11 cellular contexts compared by ENCODE assay signal in the genomic region with DNA sequence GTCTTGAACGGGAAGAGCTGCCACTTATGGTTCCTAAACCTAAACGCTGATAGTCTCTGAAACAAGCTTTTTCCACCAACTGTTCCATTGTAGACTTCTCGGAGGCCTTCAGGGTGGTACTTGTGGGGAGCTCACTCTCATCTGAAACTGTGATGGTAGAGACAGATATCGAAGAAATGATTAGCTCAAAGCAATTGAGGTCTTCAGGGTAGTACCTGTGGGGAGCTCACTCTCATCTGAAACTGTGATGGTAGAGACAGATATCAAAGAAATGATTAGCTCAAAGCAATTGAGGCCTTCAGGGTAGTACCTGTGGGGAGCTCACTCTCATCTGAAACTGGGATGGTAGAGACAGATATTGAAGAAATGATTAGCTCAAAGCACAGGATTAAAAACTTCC.
DNase-seq lines count a peak whose midpoint lies in the region; ATAC-seq and TF ChIP-seq lines count a peak whose summit lies in the region.
"Had no signal": no experiment of that assay in that cellular context is flagged by ENCODE, and none has a peak within 500 bp of the region (broad histone marks: within the 10 kb centered on the region; RNA-seq: fewer than 3 reads in every experiment).

No MANE protein-coding gene starts in this region.

- no peak overlapping the region for H3K27ac ChIP-seq in breast epithelium
- peak overlapping the region; percentile 47 for H3K27ac ChIP-seq in suprapubic skin
- H3K27ac ChIP-seq: SK-N-MC had no signal

- TF ChIP-seq POLR2A in breast epithelium (IDR thresholded peaks at IDR 0.05) = no peak
- TF ChIP-seq POLR2A in suprapubic skin (IDR thresholded peaks at IDR 0.05) = no peak

- H3K27me3 Mint-ChIP-seq in MCF 10A (ENCODE audit: insufficient read depth, unreplicated experiment) = no peaks in the 10 kb centered on the region
- no peaks in the 10 kb centered on the region for H3K27me3 Mint-ChIP-seq in activated naive CD8-positive, alpha-beta T cell treated with anti-CD3 and anti-CD28 coated beads for 36 hours

- H3K27ac Mint-ChIP-seq in MCF 10A (ENCODE audit: low read depth, unreplicated experiment) = peak overlapping the region; percentile 81
- H3K27ac Mint-ChIP-seq in activated naive CD8-positive, alpha-beta T cell treated with anti-CD3 and anti-CD28 coated beads for 36 hours = peak overlapping the region; percentile 75

- H3K4me3 ChIP-seq in breast epithelium (no peak overlapping the region), suprapubic skin (no peak overlapping the region)
- H3K4me3 ChIP-seq: SK-N-MC had no signal

- no peak for TF ChIP-seq EP300 in suprapubic skin (IDR thresholded peaks at IDR 0.05)

- POLR2A ChIA-PET in MCF 10A (lab: Yijun Ruan, JAX) = interaction anchor here (0.8 to 1.9 kb wide), 5 partner anchors 25 to 970 kb away, joined by 3 to 15 read pairs (median 3); no protein-coding TSS in a partner anchor

- H3K4me1 ChIP-seq in breast epithelium (no peaks in the 10 kb centered on the region), suprapubic skin (peaks cover 10% of the 10 kb centered on the region)

- H3K36me3 ChIP-seq in breast epithelium (no peaks in the 10 kb centered on the region), suprapubic skin (peaks cover 17% of the 10 kb centered on the region)

- 96% methylated on average over 4 of the region's 4 CpGs for WGBS in suprapubic skin

- peaks cover 18% of the 10 kb centered on the region for H3K4me1 Mint-ChIP-seq in MCF 10A (ENCODE audit: insufficient read depth, unreplicated experiment)
- H3K4me1 Mint-ChIP-seq in activated naive CD8-positive, alpha-beta T cell treated with anti-CD3 and anti-CD28 coated beads for 36 hours = peaks cover 40% of the 10 kb centered on the region

- ATAC-seq in HG03342 (IDR thresholded peaks at IDR 0.05; ENCODE audit: unreplicated experiment) (peak; percentile 35), Right ventricle myocardium superior (ENCODE audit: poor library complexity) (no peak), GM18519 (IDR thresholded peaks at IDR 0.05; ENCODE audit: low FRiP score, unreplicated experiment) (no peak)
- ATAC-seq: left cardiac atrium had no signal

- CTCF ChIA-PET in MCF 10A (lab: Yijun Ruan, JAX) = interaction anchor here (1.0 to 1.8 kb wide), 3 partner anchors 23 to 81 kb away, joined by 3 to 5 read pairs (median 3); no protein-coding TSS in a partner anchor

- H3K9me3 ChIP-seq in breast epithelium (no peaks in the 10 kb centered on the region), suprapubic skin (no peaks in the 10 kb centered on the region)

- BruUV-seq in MCF 10A (replicated peaks; lab: Mats Ljungman, UMichigan) = no TSS peak

- intact Hi-C loops in MCF 10A (cut with micrococcal nuclease) = no loop called here
- intact Hi-C loops in breast epithelium (cut with DNase I; ENCODE audit: low total_unique reads) = no loop called here
- intact Hi-C loops in Right ventricle myocardium superior (cut with DNase I) = no loop called here

- TF ChIP-seq CTCF in MCF 10A (IDR thresholded peaks at IDR 0.05; ENCODE audit: unreplicated experiment) (no peak), breast epithelium (IDR thresholded peaks at IDR 0.05) (no peak), suprapubic skin (IDR thresholded peaks at IDR 0.05) (no peak)

- H3K36me3 Mint-ChIP-seq in MCF 10A (ENCODE audit: insufficient read depth, unreplicated experiment) = peaks cover 15% of the 10 kb centered on the region
- peaks cover 34% of the 10 kb centered on the region for H3K36me3 Mint-ChIP-seq in activated naive CD8-positive, alpha-beta T cell treated with anti-CD3 and anti-CD28 coated beads for 36 hours

- DNase-seq in MCF 10A (ENCODE audit: unreplicated experiment) (no peak), breast epithelium (ENCODE audit: low spot score in 2 of 2) (no peak), suprapubic skin (ENCODE audit: low spot score in 2 of 2) (no peak), Right ventricle myocardium superior (no peak), cortex of kidney (lab: John Stamatoyannopoulos, UW) (no peak)
- no peak for DNase-seq in activated naive CD8-positive, alpha-beta T cell treated with anti-CD3 and anti-CD28 coated beads for 36 hours
- DNase-seq: left cardiac atrium, MM.1S had no signal

- H3K9me3 Mint-ChIP-seq in MCF 10A (ENCODE audit: unreplicated experiment) = no peaks in the 10 kb centered on the region
- H3K9me3 Mint-ChIP-seq in activated naive CD8-positive, alpha-beta T cell treated with anti-CD3 and anti-CD28 coated beads for 36 hours = peaks cover 7% of the 10 kb centered on the region

- H3K4me3 Mint-ChIP-seq in MCF 10A (ENCODE audit: unreplicated experiment) = peak overlapping the region; percentile 30
- H3K4me3 Mint-ChIP-seq in activated naive CD8-positive, alpha-beta T cell treated with anti-CD3 and anti-CD28 coated beads for 36 hours = peak overlapping the region; percentile 47

- H3K27me3 ChIP-seq in breast epithelium = no peaks in the 10 kb centered on the region
- no peaks in the 10 kb centered on the region for H3K27me3 ChIP-seq in suprapubic skin
